15 cellular contexts compared by ENCODE assay signal in genomic region chr20:37994512-37994911, GRCh38. TPM values are rescaled to one million over a fixed set of nuclear protein-coding genes. Genes with fewer than 3 reads are reported as not detected.
DNase-seq lines count a peak whose midpoint lies in the region; ATAC-seq, FAIRE-seq and TF ChIP-seq lines count a peak whose summit lies in the region.
"Had no signal": no experiment of that assay in that cellular context is flagged by ENCODE, and none has a peak within 500 bp of the region (broad histone marks: within the 10 kb centered on the region; RNA-seq: fewer than 3 reads in every experiment).

No MANE protein-coding gene starts in this region.

- intact Hi-C loops in activated naive CD4-positive, alpha-beta T cell treated with anti-CD3 and anti-CD28 coated beads for 36 hours (cut with micrococcal nuclease) = loop anchor here (5.0 kb wide), 1 partner anchor 92 kb away; the partner anchor contains the start of gene VSTM2L

- peak overlapping the region; percentile 39 for H3K27ac Mint-ChIP-seq in activated T-helper 17 cell treated with anti-CD3 and anti-CD28 coated beads, Interleukin-2, amount 50 U/mL, for 72 hours
- H3K27ac Mint-ChIP-seq in stimulated activated effector memory CD8-positive, alpha-beta T cell treated with anti-CD3 and anti-CD28 coated beads, Interleukin-12 subunit alpha, Interleukin-12 subunit beta, amount 100 ng/mL, for 72 hours = no peak overlapping the region
- H3K27ac Mint-ChIP-seq in activated naive CD4-positive, alpha-beta T cell treated with anti-CD3 and anti-CD28 coated beads for 36 hours = no peak overlapping the region
- H3K27ac Mint-ChIP-seq: activated T-helper 2 cell treated with anti-CD3 and anti-CD28 coated beads, Interferon-gamma antibody, Interleukin-2, Interleukin-4, amounts not matched to agents 10 μg/mL and 5 μg/mL and 100 μg/mL, durations not matched to agents 14 hours and 24 hours and 36 hours had no signal

- TF ChIP-seq CTCF in keratinocyte (optimal IDR thresholded peaks at IDR 0.05 in 1 of 3, IDR thresholded peaks at IDR 0.05 in 1 of 3, conservative IDR thresholded peaks at IDR 0.05 in 1 of 3; ENCODE audit: extremely low read depth in 1 of 3, insufficient read depth in 2 of 3, low read length in 3 of 3) = no peak

- H3K79me2 ChIP-seq in keratinocyte (ENCODE audit: control insufficient read depth, insufficient read depth, low read length) = no peaks in the 10 kb centered on the region

- no peak overlapping the region for H3K4me2 ChIP-seq in keratinocyte (ENCODE audit: control insufficient read depth, extremely low read depth, insufficient read depth, low read depth, low read length)

- DNase-seq in AG08396 (ENCODE audit: low spot score) (peak; percentile 46), HT1080 (ENCODE audit: low read depth) (peak; percentile 86), keratinocyte (ENCODE audit: low read depth, low spot score) (peak; percentile 5), OCI-M2 (lab: John Stamatoyannopoulos, UW; ENCODE audit: unreplicated experiment) (no peak)
- DNase-seq in stimulated activated effector memory CD8-positive, alpha-beta T cell treated with anti-CD3 and anti-CD28 coated beads, Interleukin-12 subunit alpha, Interleukin-12 subunit beta, amount 100 ng/mL, for 72 hours (ENCODE audit: low spot score in 2 of 2) = no peak
- DNase-seq in activated naive CD4-positive, alpha-beta T cell treated with anti-CD3 and anti-CD28 coated beads for 36 hours = no peak
- DNase-seq: activated CD4-positive, CD25-positive, alpha-beta regulatory T cell treated with anti-CD3 and anti-CD28 coated beads, Interleukin-2, amount 50 U/mL, for 72 hours; CD4-positive, CD25-positive, alpha-beta regulatory T cell; dorsolateral prefrontal cortex; NCI-H2029; SIG-M5; spleen had no signal

- H2AFZ ChIP-seq in keratinocyte (ENCODE audit: control insufficient read depth, low read length) = no peak overlapping the region

- no peak for FAIRE-seq in keratinocyte (lab: Jason Lieb, UNC)

- H3K36me3 ChIP-seq in keratinocyte (ENCODE audit: control insufficient read depth in 2 of 2, extremely low read depth in 1 of 2, insufficient read depth in 2 of 2, low read length in 2 of 2) = peaks cover 6 to 43% of the 10 kb centered on the region in 2 experiments

- H3K4me1 ChIP-seq in keratinocyte (ENCODE audit: control insufficient read depth, extremely low read depth, insufficient read depth, low read length) = peaks cover 29% of the 10 kb centered on the region

- ATAC-seq in activated T-helper 17 cell treated with anti-CD3 and anti-CD28 coated beads, Interleukin-2, amount 50 U/mL, for 72 hours (replicated peaks) = no peak
- no peak for ATAC-seq in stimulated activated effector memory CD8-positive, alpha-beta T cell treated with anti-CD3 and anti-CD28 coated beads, Interleukin-12 subunit alpha, Interleukin-12 subunit beta, amount 100 ng/mL, for 72 hours
- ATAC-seq in HG02970 (IDR thresholded peaks at IDR 0.05; ENCODE audit: low FRiP score, unreplicated experiment) = no peak

- dilution Hi-C loops in keratinocyte (cut with MboI; ENCODE audit: extremely low pct_ligation_motif_present, low sequenced_read_pairs) = no loop called here

- no peak overlapping the region for H3K4me3 ChIP-seq in keratinocyte (ENCODE audit: control insufficient read depth in 2 of 3, extremely low read depth in 1 of 3, insufficient read depth in 2 of 3, low read depth in 1 of 3, low read length in 3 of 3)
- H3K4me3 ChIP-seq: dorsolateral prefrontal cortex, spleen had no signal

- H3K36me3 Mint-ChIP-seq in activated T-helper 17 cell treated with anti-CD3 and anti-CD28 coated beads, Interleukin-2, amount 50 U/mL, for 72 hours (ENCODE audit: low read depth) = peaks cover 98% of the 10 kb centered on the region
- peaks cover 97% of the 10 kb centered on the region for H3K36me3 Mint-ChIP-seq in stimulated activated effector memory CD8-positive, alpha-beta T cell treated with anti-CD3 and anti-CD28 coated beads, Interleukin-12 subunit alpha, Interleukin-12 subunit beta, amount 100 ng/mL, for 72 hours
- peaks cover 57% of the 10 kb centered on the region for H3K36me3 Mint-ChIP-seq in activated naive CD4-positive, alpha-beta T cell treated with anti-CD3 and anti-CD28 coated beads for 36 hours (ENCODE audit: low read depth)

- no peaks in the 10 kb centered on the region for H3K27me3 ChIP-seq in keratinocyte (ENCODE audit: control insufficient read depth, extremely low read depth, insufficient read depth, low read length)
- H3K27me3 ChIP-seq: dorsolateral prefrontal cortex, spleen had no signal

- no peak overlapping the region for H3K9ac ChIP-seq in keratinocyte (ENCODE audit: control insufficient read depth, extremely low read depth, insufficient read depth, low read length)

- no peak overlapping the region for H3K27ac ChIP-seq in keratinocyte (ENCODE audit: control insufficient read depth, insufficient read depth, low read length)
- H3K27ac ChIP-seq: spleen had no signal

- CTCF ChIA-PET in activated naive CD4-positive, alpha-beta T cell treated with anti-CD3 and anti-CD28 coated beads for 36 hours (lab: Charles Lee) = interaction anchor here (1.3 to 1.5 kb wide), 2 partner anchors 11 to 309 kb away, joined by 3 to 4 read pairs; partner anchors contain the start of gene BPI

- H4K20me1 ChIP-seq in keratinocyte (ENCODE audit: control insufficient read depth, extremely low read depth, insufficient read depth, low read length) = no peaks in the 10 kb centered on the region

- no peaks in the 10 kb centered on the region for H3K27me3 Mint-ChIP-seq in activated T-helper 17 cell treated with anti-CD3 and anti-CD28 coated beads, Interleukin-2, amount 50 U/mL, for 72 hours
- no peaks in the 10 kb centered on the region for H3K27me3 Mint-ChIP-seq in activated naive CD4-positive, alpha-beta T cell treated with anti-CD3 and anti-CD28 coated beads for 36 hours (ENCODE audit: low read depth)
- H3K27me3 Mint-ChIP-seq: CD4-positive, CD25-positive, alpha-beta regulatory T cell had no signal

- no peaks in the 10 kb centered on the region for H3K9me3 ChIP-seq in keratinocyte (ENCODE audit: control insufficient read depth, low read depth, low read length)
- H3K9me3 ChIP-seq: spleen had no signal

- peaks cover 28% of the 10 kb centered on the region for H3K4me1 Mint-ChIP-seq in activated T-helper 17 cell treated with anti-CD3 and anti-CD28 coated beads, Interleukin-2, amount 50 U/mL, for 72 hours
- H3K4me1 Mint-ChIP-seq in stimulated activated effector memory CD8-positive, alpha-beta T cell treated with anti-CD3 and anti-CD28 coated beads, Interleukin-12 subunit alpha, Interleukin-12 subunit beta, amount 100 ng/mL, for 72 hours = peaks cover 28% of the 10 kb centered on the region
- peaks cover 13% of the 10 kb centered on the region for H3K4me1 Mint-ChIP-seq in activated naive CD4-positive, alpha-beta T cell treated with anti-CD3 and anti-CD28 coated beads for 36 hours (ENCODE audit: low read depth)

- H3K9me1 ChIP-seq in keratinocyte (ENCODE audit: control insufficient read depth, extremely low read depth, insufficient read depth, low read length) = peaks cover 3% of the 10 kb centered on the region

- no peaks in the 10 kb centered on the region for H3K9me3 Mint-ChIP-seq in activated T-helper 17 cell treated with anti-CD3 and anti-CD28 coated beads, Interleukin-2, amount 50 U/mL, for 72 hours
- H3K9me3 Mint-ChIP-seq in stimulated activated effector memory CD8-positive, alpha-beta T cell treated with anti-CD3 and anti-CD28 coated beads, Interleukin-12 subunit alpha, Interleukin-12 subunit beta, amount 100 ng/mL, for 72 hours = no peaks in the 10 kb centered on the region
- no peaks in the 10 kb centered on the region for H3K9me3 Mint-ChIP-seq in activated naive CD4-positive, alpha-beta T cell treated with anti-CD3 and anti-CD28 coated beads for 36 hours
- H3K9me3 Mint-ChIP-seq: activated T-helper 2 cell treated with anti-CD3 and anti-CD28 coated beads, Interferon-gamma antibody, Interleukin-2, Interleukin-4, amounts not matched to agents 10 μg/mL and 5 μg/mL and 100 μg/mL, durations not matched to agents 14 hours and 24 hours and 36 hours; CD4-positive, CD25-positive, alpha-beta regulatory T cell had no signal

- H3K4me3 Mint-ChIP-seq in activated T-helper 17 cell treated with anti-CD3 and anti-CD28 coated beads, Interleukin-2, amount 50 U/mL, for 72 hours = no peak overlapping the region
- no peak overlapping the region for H3K4me3 Mint-ChIP-seq in stimulated activated effector memory CD8-positive, alpha-beta T cell treated with anti-CD3 and anti-CD28 coated beads, Interleukin-12 subunit alpha, Interleukin-12 subunit beta, amount 100 ng/mL, for 72 hours
- no peak overlapping the region for H3K4me3 Mint-ChIP-seq in activated naive CD4-positive, alpha-beta T cell treated with anti-CD3 and anti-CD28 coated beads for 36 hours
- H3K4me3 Mint-ChIP-seq: CD4-positive, CD25-positive, alpha-beta regulatory T cell had no signal

RNA-seq across cellular contexts. Expression of gene TTI1, which starts 38.7 kb away (rescaled TPM):
- 22.4 and 27.3 TPM in 2 replicates for total RNA-seq in HT1080 (2014; rRNA removed; shearing (Covaris generic))
- polyA plus RNA-seq in HT1080 (2015; cell fraction: cytosol; rRNA removed) = 21.0 and 21.2 TPM in 2 replicates
- 39.8 and 41.6 TPM in 2 replicates for polyA plus RNA-seq in HT1080 (2015; cell fraction: nucleus; rRNA removed)
- 10 to 100 TPM; 33.0 to 40.5 TPM for total RNA-seq in activated T-helper 17 cell treated with anti-CD3 and anti-CD28 coated beads, Interleukin-2, amount 50 U/mL, for 72 hours
- 10.3 to 16.7 TPM (median 13.5 TPM) in 3 replicates for polyA plus RNA-seq in keratinocyte
- 3.0 TPM for polyA plus RNA-seq in keratinocyte (2011; ENCODE audit: low read depth)
- 6.0 and 9.2 TPM in 2 replicates for polyA plus RNA-seq in keratinocyte (2011; cell fraction: cytosol; rRNA removed)
- 16.5 and 18.2 TPM in 2 replicates for polyA plus RNA-seq in keratinocyte (2011; cell fraction: nucleus; rRNA removed)
- 7.9 and 11.7 TPM in 2 replicates for polyA plus RNA-seq in keratinocyte (2012; ENCODE audit: low replicate concordance)
- 23.9 to 34.2 TPM (median 29.3 TPM) in 3 replicates for polyA minus RNA-seq in keratinocyte
- polyA minus RNA-seq in keratinocyte (2011; cell fraction: cytosol; rRNA and poly(A)+ RNA removed) = 10.7 TPM
- 16.0 and 33.0 TPM in 2 replicates for polyA minus RNA-seq in keratinocyte (2011; cell fraction: nucleus; rRNA and poly(A)+ RNA removed)
- total RNA-seq in activated naive CD4-positive, alpha-beta T cell treated with anti-CD3 and anti-CD28 coated beads for 36 hours = 10 to 100 TPM; 32.8 to 36.2 TPM

RNA-seq across cellular contexts. Expression of gene RPRD1B, which starts 39.0 kb away (rescaled TPM):
- 14.0 and 21.2 TPM in 2 replicates for total RNA-seq in HT1080 (2014; rRNA removed; shearing (Covaris generic))
- polyA plus RNA-seq in HT1080 (2015; cell fraction: cytosol; rRNA removed) = 21.1 and 24.2 TPM in 2 replicates
- 31.6 and 41.2 TPM in 2 replicates for polyA plus RNA-seq in HT1080 (2015; cell fraction: nucleus; rRNA removed)
- total RNA-seq in activated T-helper 17 cell treated with anti-CD3 and anti-CD28 coated beads, Interleukin-2, amount 50 U/mL, for 72 hours = 10 to 100 TPM; 37.9 to 46.0 TPM
- 15.9 to 22.6 TPM (median 19.9 TPM) in 3 replicates for polyA plus RNA-seq in keratinocyte
- polyA plus RNA-seq in keratinocyte (2011; ENCODE audit: low read depth) = 26.6 TPM
- polyA plus RNA-seq in keratinocyte (2011; cell fraction: cytosol; rRNA removed) = 12.0 and 20.0 TPM in 2 replicates
- polyA plus RNA-seq in keratinocyte (2011; cell fraction: nucleus; rRNA removed) = 25.3 and 30.2 TPM in 2 replicates
- 14.2 and 15.1 TPM in 2 replicates for polyA plus RNA-seq in keratinocyte (2012; ENCODE audit: low replicate concordance)
- polyA minus RNA-seq in keratinocyte = 6.6 to 22.3 TPM (median 20.3 TPM) in 3 replicates
- 28.8 TPM for polyA minus RNA-seq in keratinocyte (2011; cell fraction: cytosol; rRNA and poly(A)+ RNA removed)
- polyA minus RNA-seq in keratinocyte (2011; cell fraction: nucleus; rRNA and poly(A)+ RNA removed) = 27.1 and 37.2 TPM in 2 replicates
- 10 to 100 TPM; 31.6 to 32.7 TPM for total RNA-seq in activated naive CD4-positive, alpha-beta T cell treated with anti-CD3 and anti-CD28 coated beads for 36 hours

Comparison
In these comparisons a context has a peak if more than half of its experiments do, and no peak if none do; other contexts are left out.
1. DNase-seq: peak in AG08396 (single experiment), HT1080 (single experiment) and keratinocyte (single experiment); none in stimulated activated effector memory CD8-positive, alpha-beta T cell treated with anti-CD3 and anti-CD28 coated beads, Interleukin-12 subunit alpha, Interleukin-12 subunit beta, amount 100 ng/mL, for 72 hours (0 of 2), activated naive CD4-positive, alpha-beta T cell treated with anti-CD3 and anti-CD28 coated beads for 36 hours (single experiment) and OCI-M2 (single experiment).